In genomic region chr18:39414009-39414700, GRCh38 we compare ENCODE assay signal across 13 cellular contexts.
A peak's percentile ranks its signal among the peaks of the same experiment; 100 is the strongest.
DNase-seq lines count a peak whose midpoint lies in the region; ATAC-seq and TF ChIP-seq lines count a peak whose summit lies in the region.
"Had no signal": no experiment of that assay in that cellular context is flagged by ENCODE, and none has a peak within 500 bp of the region (broad histone marks: within the 10 kb centered on the region; RNA-seq: fewer than 3 reads in every experiment).

No MANE protein-coding gene starts in this region.

- no peak overlapping the region for H3K9ac ChIP-seq in mesenchymal stem cell (ENCODE audit: low read length)
- H3K9ac ChIP-seq: KMS-11 had no signal

- H3K14ac ChIP-seq in mesenchymal stem cell (ENCODE audit: low read length in 2 of 2), result no peak overlapping the region

- ATAC-seq in HG02610 (IDR thresholded peaks at IDR 0.05; ENCODE audit: unreplicated experiment) (peak; percentile 72), GM21390 (IDR thresholded peaks at IDR 0.05; ENCODE audit: unreplicated experiment) (no peak)

- no peak overlapping the region for H2AFZ ChIP-seq in mesenchymal stem cell (ENCODE audit: low read depth, low read length)

- no peak overlapping the region for H3K4ac ChIP-seq in mesenchymal stem cell (ENCODE audit: low read depth in 1 of 2, low read length in 2 of 2)

- H3K4me1 ChIP-seq in mesenchymal stem cell (ENCODE audit: control insufficient read depth, insufficient read depth, low read depth, low read length) (no peaks in the 10 kb centered on the region), A673 (ENCODE audit: insufficient read depth, low read length, poor library complexity, severe bottlenecking) (no peaks in the 10 kb centered on the region)

- H3K27ac ChIP-seq in mesenchymal stem cell (ENCODE audit: low read length, poor library complexity, severe bottlenecking), result no peak overlapping the region
- H3K27ac ChIP-seq in A673 (ENCODE audit: low read depth, low read length, poor library complexity, severe bottlenecking), result no peak overlapping the region
- H3K27ac ChIP-seq: KMS-11 had no signal

- POLR2A ChIA-PET in A673 (lab: Charles Lee; ENCODE audit: low non-redundant PET), result no interaction called here

- H3K4me3 ChIP-seq in astrocyte of the cerebellum (ENCODE audit: low read depth, low read length) (no peak overlapping the region), mesenchymal stem cell (ENCODE audit: insufficient read depth in 1 of 2, low read depth in 1 of 2, low read length in 2 of 2) (peak overlapping the region in 1 of 2 experiments; percentile 35), A673 (ENCODE audit: low read depth, low read length, poor library complexity, severe bottlenecking) (no peak overlapping the region)

- no peak overlapping the region for H4K8ac ChIP-seq in mesenchymal stem cell (ENCODE audit: low read length)

- H2BK5ac ChIP-seq in mesenchymal stem cell (ENCODE audit: low read depth, low read length, poor library complexity, severe bottlenecking), result no peak overlapping the region

- H3K9me3 ChIP-seq in mesenchymal stem cell (ENCODE audit: control insufficient read depth, low read length) (no peaks in the 10 kb centered on the region), A673 (ENCODE audit: low read depth, low read length, poor library complexity, severe bottlenecking) (no peaks in the 10 kb centered on the region)

- WGBS in mesenchymal stem cell, result 95% methylated on average over 3 of the region's 4 CpGs

- no peak overlapping the region for H3K4me2 ChIP-seq in mesenchymal stem cell (ENCODE audit: low read length, poor library complexity, severe bottlenecking)
- H3K4me2 ChIP-seq: KMS-11 had no signal

- H3K36me3 ChIP-seq in mesenchymal stem cell (ENCODE audit: control insufficient read depth in 1 of 2, insufficient read depth in 2 of 2, low read depth in 1 of 2, low read length in 2 of 2), result no peaks in the 10 kb centered on the region
- H3K36me3 ChIP-seq in A673 (ENCODE audit: insufficient read depth, low read length, poor library complexity, severe bottlenecking), result no peaks in the 10 kb centered on the region

- H3K27me3 ChIP-seq in mesenchymal stem cell (ENCODE audit: control insufficient read depth in 1 of 2, insufficient read depth in 1 of 2, low read length in 2 of 2) (no peaks in the 10 kb centered on the region), A673 (replicated peaks; ENCODE audit: insufficient read depth, low read depth, low read length, poor library complexity) (no peaks in the 10 kb centered on the region)

- no peak overlapping the region for H3K23ac ChIP-seq in mesenchymal stem cell (ENCODE audit: low read length in 2 of 2)

- CTCF ChIA-PET in A673 (lab: Charles Lee), result no interaction called here

- H2BK15ac ChIP-seq in mesenchymal stem cell (ENCODE audit: low read depth, poor library complexity, severe bottlenecking), result no peak overlapping the region

- no peak overlapping the region for H2AK5ac ChIP-seq in mesenchymal stem cell (ENCODE audit: low read length, severe bottlenecking)

- in situ Hi-C loops in astrocyte of the cerebellum (cut with HindIII; ENCODE audit: low sequenced_read_pairs), result no loop called here

- intact Hi-C loops in A673 (cut with micrococcal nuclease; ENCODE audit: unreplicated experiment), result no loop called here

- DNase-seq in AG20443 (ENCODE audit: low spot score), result peak; percentile 10
- DNase-seq in astrocyte of the cerebellum (ENCODE audit: low read depth), result peak; percentile 11
- DNase-seq in mesenchymal stem cell, result peak; percentile 19
- no peak for DNase-seq in AML-193 (lab: John Stamatoyannopoulos, UW)
- DNase-seq in NCI-H2107 (lab: John Stamatoyannopoulos, UW), result no peak
- no peak for DNase-seq in A673 (ENCODE audit: low spot score)
- DNase-seq: activated effector memory CD4-positive, alpha-beta T cell treated with Interleukin-2 at 50 U/mL for 16 hours; DMS 273 treated with DMSO at 0.1 percent for 48 hours; NCI-H510A; nephron progenitor cell had no signal

- no peak overlapping the region for H3K18ac ChIP-seq in mesenchymal stem cell (ENCODE audit: low read depth in 1 of 2, low read length in 2 of 2)

- H3K79me1 ChIP-seq in mesenchymal stem cell (replicated peaks; ENCODE audit: low read length, poor library complexity, severe bottlenecking), result no peaks in the 10 kb centered on the region

- BruUV-seq in A673 (replicated peaks; lab: Mats Ljungman, UMichigan), result no TSS peak

- no peak overlapping the region for H4K91ac ChIP-seq in mesenchymal stem cell (ENCODE audit: low read length)

- H2BK12ac ChIP-seq in mesenchymal stem cell (ENCODE audit: low read length in 2 of 2), result no peak overlapping the region

- no peak overlapping the region for H2BK120ac ChIP-seq in mesenchymal stem cell (ENCODE audit: low read depth, low read length)

- TF ChIP-seq CTCF in astrocyte of the cerebellum (IDR thresholded peaks at IDR 0.05; ENCODE audit: low read depth, low read length, missing control alignments) (no peak), A673 (conservative IDR thresholded peaks at IDR 0.05; ENCODE audit: low read depth, low read length) (no peak)

Comparison
In these comparisons a context has a peak if more than half of its experiments do, and no peak if none do; other contexts are left out.
1. DNase-seq: peak in AG20443 (single experiment), astrocyte of the cerebellum (single experiment) and mesenchymal stem cell (single experiment); none in AML-193 (0 of 2), NCI-H2107 (single experiment) and A673 (single experiment).